In the genomic region with DNA sequence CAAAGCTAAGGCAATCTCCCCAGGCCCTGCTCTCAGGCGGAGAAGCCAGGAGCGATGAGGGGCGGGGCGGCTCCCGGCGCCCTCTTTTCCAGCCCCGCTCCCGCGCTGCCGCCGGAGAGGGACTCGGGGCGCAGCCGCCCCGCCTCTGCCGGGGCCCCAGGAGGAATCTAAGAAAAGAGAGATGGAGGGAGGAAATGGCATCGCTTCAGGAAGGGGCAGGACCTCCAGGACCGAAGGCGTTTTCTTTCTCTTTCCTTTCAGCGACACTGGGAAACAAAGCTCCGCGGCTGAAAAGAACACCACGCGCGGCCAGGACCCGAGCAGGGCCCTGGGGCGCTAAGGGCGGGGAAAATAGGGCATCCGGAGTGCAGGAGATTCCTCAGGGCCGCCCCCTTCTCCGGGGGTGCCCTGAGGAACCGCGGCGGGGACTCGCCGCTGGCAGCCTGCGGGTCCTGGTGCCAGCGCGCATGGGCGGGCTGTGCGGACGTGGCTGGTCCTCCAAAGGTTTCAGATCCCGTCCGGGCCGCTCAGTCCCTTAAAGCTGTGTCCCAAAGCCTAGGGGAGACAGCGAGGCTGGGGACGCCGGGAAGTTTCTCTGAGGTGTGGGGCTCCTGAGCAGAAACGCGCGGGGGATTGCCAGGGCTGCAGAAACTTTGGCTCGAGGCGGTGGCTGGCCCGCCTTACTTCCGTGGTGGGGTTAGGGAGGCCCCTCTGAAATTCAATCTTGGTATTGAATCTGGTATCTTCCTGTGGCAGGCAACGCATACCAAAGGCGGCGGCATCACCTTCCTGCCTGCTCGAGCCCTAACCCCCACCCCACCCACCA, we compare ENCODE assay signal across 8 cellular contexts. TPM values are rescaled to one million over a fixed set of nuclear protein-coding genes. Genes with fewer than 3 reads are reported as not detected.
DNase-seq lines count a peak whose midpoint lies in the region; ATAC-seq and TF ChIP-seq lines count a peak whose summit lies in the region.

No MANE protein-coding gene starts in this region.

- intact Hi-C loops in psoas muscle (cut with DNase I): no loop called here

- DNase-seq in activated CD4-positive, CD25-positive, alpha-beta regulatory T cell (lab: John Stamatoyannopoulos, UW): no peak
- peak in 1 of 34 experiments; percentile 1 for DNase-seq in T-cell
- no peak for DNase-seq in foreskin keratinocyte
- DNase-seq in psoas muscle: no peak
- DNase-seq in KG1 (lab: John Stamatoyannopoulos, UW): no peak
- no peak for DNase-seq in erythroblast (lab: John Stamatoyannopoulos, UW)

- peak overlapping the region; percentile 77 to 83 (median 81) for H3K4me3 Mint-ChIP-seq in T-cell

- H3K4me1 Mint-ChIP-seq in T-cell: peaks cover 27 to 40% (median 28%) of the 10 kb centered on the region in 3 donors

- H3K4me1 ChIP-seq in foreskin keratinocyte: no peaks in the 10 kb centered on the region
- H3K4me1 ChIP-seq in psoas muscle: no peaks in the 10 kb centered on the region

- no peak overlapping the region for H3K27ac Mint-ChIP-seq in T-cell

- peak overlapping the region; percentile 69 for H3K4me3 ChIP-seq in psoas muscle

- H3K27me3 Mint-ChIP-seq in T-cell: peaks cover 64 to 79% of the 10 kb centered on the region in 2 donors

- H3K27ac ChIP-seq in foreskin keratinocyte (no peak overlapping the region), psoas muscle (no peak overlapping the region)

- H3K9me3 ChIP-seq in psoas muscle: no peaks in the 10 kb centered on the region

- POLR2A ChIA-PET in T-cell (lab: Charles Lee): no interaction called here

- no peaks in the 10 kb centered on the region for H3K36me3 ChIP-seq in psoas muscle (ENCODE audit: insufficient read depth in 1 of 2, low read depth in 1 of 2)

- no peak for TF ChIP-seq POLR2A in erythroblast (IDR thresholded peaks at IDR 0.05; ENCODE audit: low read length)

- no peaks in the 10 kb centered on the region for H3K9me3 Mint-ChIP-seq in T-cell

- H3K27me3 ChIP-seq in foreskin keratinocyte: peaks cover 98% of the 10 kb centered on the region
- H3K27me3 ChIP-seq in psoas muscle (ENCODE audit: insufficient read depth in 3 of 3, low read length in 2 of 3): peaks cover 0 to 84% (median 27%) of the 10 kb centered on the region in 3 donors

- peak; percentile 17 to 25 for ATAC-seq in activated CD4-positive, CD25-positive, alpha-beta regulatory T cell treated with anti-CD3 and anti-CD28 coated beads, Interleukin-2, amount 50 U/mL, for 24 hours
- ATAC-seq in T-cell (replicated peaks in 1 of 4): peak; percentile 38 to 62 (median 52)
- ATAC-seq in foreskin keratinocyte: peak; percentile 13
- ATAC-seq in psoas muscle: no peak
- ATAC-seq in GM19463 (IDR thresholded peaks at IDR 0.05; ENCODE audit: unreplicated experiment): no peak

- TF ChIP-seq CTCF in foreskin keratinocyte (conservative IDR thresholded peaks at IDR 0.05) (no peak), psoas muscle (IDR thresholded peaks at IDR 0.05) (no peak)

- H3K36me3 Mint-ChIP-seq in T-cell: no peaks in the 10 kb centered on the region

- 1% methylated on average over 57 to 59 of the region's 59 CpGs for WGBS in psoas muscle, 3 donors

- CTCF ChIA-PET in T-cell (lab: Charles Lee): no interaction called here

RNA-seq across cellular contexts. Expression of a gene that starts 2.8 kb away (rescaled TPM):
- total RNA-seq in T-cell (not detected), foreskin keratinocyte (not detected in 2 replicates), psoas muscle (not detected)
- polyA plus RNA-seq in foreskin keratinocyte (not detected in 2 replicates), psoas muscle (not detected)

Comparison
In these comparisons a context has a peak if more than half of its experiments do, and no peak if none do; other contexts are left out.
1. ATAC-seq: peak in activated CD4-positive, CD25-positive, alpha-beta regulatory T cell treated with anti-CD3 and anti-CD28 coated beads, Interleukin-2, amount 50 U/mL, for 24 hours (2 of 2), T-cell (4 of 4) and foreskin keratinocyte (single experiment); none in psoas muscle (0 of 4) and GM19463 (single experiment).